8 cellular contexts compared by ENCODE assay signal in the genomic region with DNA sequence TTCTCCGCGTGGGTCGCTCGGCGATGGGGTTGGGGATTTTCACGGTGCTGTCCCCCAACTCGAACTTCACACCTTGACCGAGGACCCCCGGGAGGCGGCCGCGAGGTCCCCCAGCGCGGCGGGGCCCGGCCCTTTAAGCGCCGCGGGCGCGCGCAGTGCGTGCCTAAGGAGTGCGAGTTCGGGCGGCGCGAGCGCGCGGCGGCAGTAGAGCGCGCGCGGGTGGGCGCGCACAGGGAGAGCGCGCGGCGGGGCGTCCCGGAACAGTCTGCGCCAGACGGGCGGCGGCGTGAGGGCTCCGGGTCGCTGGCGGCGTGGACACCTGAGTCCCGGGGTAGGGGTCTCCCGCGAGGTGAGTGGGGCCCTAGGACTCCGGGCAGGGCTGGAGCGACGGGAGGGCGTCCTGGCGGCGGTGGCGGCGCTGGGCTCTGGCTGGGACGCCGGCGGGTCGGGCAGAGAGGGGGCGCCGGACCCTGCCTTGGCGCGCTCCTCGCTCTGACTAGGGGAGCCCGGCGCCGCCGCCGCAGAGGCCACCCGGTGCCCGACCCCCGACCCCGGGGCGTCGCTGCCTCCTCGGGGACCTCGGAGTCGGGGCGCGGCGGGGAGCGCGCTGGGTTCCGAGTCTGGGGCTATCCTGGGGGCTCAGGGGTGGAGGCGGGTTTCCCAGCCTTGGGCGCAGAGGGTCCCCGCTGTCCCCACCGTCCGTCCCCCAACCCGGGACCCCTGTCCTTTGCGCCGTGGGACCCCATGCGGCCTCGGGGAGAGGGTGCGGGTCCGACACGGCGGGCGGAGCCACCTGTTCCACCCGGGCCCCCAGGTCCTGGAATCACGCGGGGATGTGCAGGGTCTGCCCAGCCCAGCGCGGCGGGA. TPM values are rescaled to one million over a fixed set of nuclear protein-coding genes. Genes with fewer than 3 reads are reported as not detected.
A peak's percentile ranks its signal among the peaks of the same experiment; 100 is the strongest.
DNase-seq lines count a peak whose midpoint lies in the region; ATAC-seq, FAIRE-seq and TF ChIP-seq lines count a peak whose summit lies in the region.

A gene with protein sequence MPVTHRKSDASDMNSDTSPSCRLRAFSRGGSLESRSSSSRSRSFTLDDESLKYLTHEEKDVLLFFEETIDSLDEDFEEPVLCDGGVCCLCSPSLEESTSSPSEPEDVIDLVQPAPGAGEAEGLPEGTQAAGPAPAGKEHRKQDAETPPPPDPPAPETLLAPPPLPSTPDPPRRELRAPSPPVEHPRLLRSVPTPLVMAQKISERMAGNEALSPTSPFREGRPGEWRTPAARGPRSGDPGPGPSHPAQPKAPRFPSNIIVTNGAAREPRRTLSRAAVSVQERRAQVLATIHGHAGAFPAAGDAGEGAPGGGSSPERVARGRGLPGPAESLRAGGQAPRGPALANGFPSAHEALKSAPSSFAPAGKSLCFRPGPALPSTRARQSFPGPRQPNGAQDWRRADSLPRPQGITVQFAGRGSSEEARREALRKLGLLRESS (plus strand): TSS at position 235 of the 867 bp plus-strand sequence. CDS start 28,722 bp downstream, outside the sequence.

- H3K27me3 ChIP-seq in ovary: no peaks in the 10 kb centered on the region

- no peaks in the 10 kb centered on the region for H3K9me3 Mint-ChIP-seq in activated T-helper 17 cell treated with anti-CD3 and anti-CD28 coated beads, Interleukin-2, amount 50 U/mL, for 72 hours

- CTCF ChIA-PET in A549 (lab: Yijun Ruan, JAX) (interaction anchor here (4.9 kb wide), 1 partner anchor 33 kb away, joined by 77 read pairs; no protein-coding TSS in a partner anchor), OCI-LY7 (lab: Charles Lee; ENCODE audit: unreplicated experiment) (no interaction called here)

- TF ChIP-seq EP300 in A549 (IDR thresholded peaks at IDR 0.05) (no peak), ovary (IDR thresholded peaks at IDR 0.05) (no peak)

- no peaks in the 10 kb centered on the region for H3K36me3 ChIP-seq in ovary
- no peaks in the 10 kb centered on the region for H3K36me3 ChIP-seq in OCI-LY7 (ENCODE audit: insufficient read depth, low read length)

- intact Hi-C loops in ovary (cut with DNase I) (no loop called here), OCI-LY7 (cut with micrococcal nuclease; ENCODE audit: unreplicated experiment) (no loop called here)

- no peak within 1 kb of the TSS for H2AFZ ChIP-seq in OCI-LY7 (ENCODE audit: low read length)

- H4K20me1 ChIP-seq in OCI-LY7 (ENCODE audit: insufficient read depth, low read length): no peaks in the 10 kb centered on the region

- 0 out of 5 replicates have a peak, but pooled peaks of 1 of the 2 experiments have one; percentile 11 for TF ChIP-seq RAD21 in A549 (conservative IDR thresholded peaks at IDR 0.05 in 1 of 2, IDR thresholded peaks at IDR 0.05 in 1 of 2)

- H3K4me3 ChIP-seq in A549 (peak within 1 kb of the TSS; percentile 99), ovary (peak within 1 kb of the TSS; percentile 57), OCI-LY7 (ENCODE audit: low read depth, low read length, poor library complexity, severe bottlenecking) (no peak within 1 kb of the TSS)

- H3K4me1 ChIP-seq in A549 (peaks cover 34% of the 10 kb centered on the region), ovary (ENCODE audit: insufficient read depth) (no peaks in the 10 kb centered on the region), OCI-LY7 (ENCODE audit: insufficient read depth, low read length, poor library complexity, severe bottlenecking) (no peaks in the 10 kb centered on the region)

- H3K9me3 ChIP-seq in A549 (no peaks in the 10 kb centered on the region), ovary (no peaks in the 10 kb centered on the region), OCI-LY7 (ENCODE audit: low read length) (no peaks in the 10 kb centered on the region)

- FAIRE-seq in A549 (lab: Jason Lieb, UNC) (no peak), frontal cortex (lab: Jason Lieb, UNC) (no peak)

- H3K36me3 Mint-ChIP-seq in activated T-helper 17 cell treated with anti-CD3 and anti-CD28 coated beads, Interleukin-2, amount 50 U/mL, for 72 hours (ENCODE audit: low read depth): no peaks in the 10 kb centered on the region

- peaks cover 5% of the 10 kb centered on the region for H3K4me1 Mint-ChIP-seq in activated T-helper 17 cell treated with anti-CD3 and anti-CD28 coated beads, Interleukin-2, amount 50 U/mL, for 72 hours

- peak within 1 kb of the TSS; percentile 92 to 93 for H3K27ac ChIP-seq in A549
- peak within 1 kb of the TSS in 1 of 2 donors; percentile 28 for H3K27ac ChIP-seq in ovary
- no peak within 1 kb of the TSS for H3K27ac ChIP-seq in OCI-LY7 (ENCODE audit: low read depth, low read length, poor library complexity, severe bottlenecking)

- peak; percentile 67 to 77 for DNase-seq in A549 (ENCODE audit: low read depth in 1 of 2, low spot score in 1 of 2)
- peak; percentile 43 for DNase-seq in NCI-H69 (lab: John Stamatoyannopoulos, UW)
- peak; percentile 43 to 71 for DNase-seq in frontal cortex (ENCODE audit: low spot score in 2 of 2)
- peak; percentile 34 to 77 (median 51) for DNase-seq in ovary
- DNase-seq in OCI-LY7 (ENCODE audit: low spot score): no peak
- DNase-seq in NCI-H2029 (lab: John Stamatoyannopoulos, UW): no peak

- peak; percentile 85 for ATAC-seq in A549
- peak; percentile 78 for ATAC-seq in activated T-helper 17 cell treated with anti-CD3 and anti-CD28 coated beads, Interleukin-2, amount 50 U/mL, for 72 hours (replicated peaks)

- BruUV-seq in OCI-LY7 (replicated peaks; lab: Mats Ljungman, UMichigan): no TSS peak

- no peaks in the 10 kb centered on the region for H3K9me2 ChIP-seq in OCI-LY7 (ENCODE audit: insufficient read depth, low read length)

- H3K4me2 ChIP-seq in A549: peak within 1 kb of the TSS; percentile 85
- no peak within 1 kb of the TSS for H3K4me2 ChIP-seq in OCI-LY7 (ENCODE audit: low read length)

- TF ChIP-seq POLR2A in A549 (IDR thresholded peaks at IDR 0.05; ENCODE audit: low read length): peak; percentile 80
- peak; percentile 38 for TF ChIP-seq POLR2A in GM19099 (IDR thresholded peaks at IDR 0.05; ENCODE audit: extremely low read depth, insufficient read length, low read depth)
- TF ChIP-seq POLR2A in ovary (IDR thresholded peaks at IDR 0.05): peak; percentile 57

- peak within 1 kb of the TSS; percentile 67 for H3K4me3 Mint-ChIP-seq in activated T-helper 17 cell treated with anti-CD3 and anti-CD28 coated beads, Interleukin-2, amount 50 U/mL, for 72 hours

- H3K27ac Mint-ChIP-seq in activated T-helper 17 cell treated with anti-CD3 and anti-CD28 coated beads, Interleukin-2, amount 50 U/mL, for 72 hours: no peak within 1 kb of the TSS

- no peak for TF ChIP-seq CTCF in A549 (IDR thresholded peaks at IDR 0.05)
- TF ChIP-seq CTCF in ovary (IDR thresholded peaks at IDR 0.05): no peak
- no peak for TF ChIP-seq CTCF in OCI-LY7 (conservative IDR thresholded peaks at IDR 0.05; ENCODE audit: low read length)

- POLR2A ChIA-PET in A549 (lab: Yijun Ruan, JAX) (interaction anchor here (0.6 to 1.2 kb wide), 4 partner anchors 8 to 30 kb away, joined by 3 to 4 read pairs (median 4); no protein-coding TSS in a partner anchor), OCI-LY7 (lab: Charles Lee) (no interaction called here)

- peaks cover 38% of the 10 kb centered on the region for H3K27me3 Mint-ChIP-seq in activated T-helper 17 cell treated with anti-CD3 and anti-CD28 coated beads, Interleukin-2, amount 50 U/mL, for 72 hours

- H3K79me2 ChIP-seq in OCI-LY7 (ENCODE audit: insufficient read depth, low read depth, low read length): no peaks in the 10 kb centered on the region

- 1% methylated on average over 38 of the region's 114 CpGs for WGBS in A549 (ENCODE audit: missing lambda C conversion rate)
- 0 to 3% (median 1%) methylated on average over 42 to 114 of the region's 114 CpGs for WGBS in ovary, 3 donors

TF ChIP-seq in A549, 52 proteins besides CTCF, POLR2A, EP300 and RAD21 (continues in another document):
- TF ChIP-seq JUN (IDR thresholded peaks at IDR 0.05): peak; percentile 45 to 48; a peak in 2 of 5 replicates
- TF ChIP-seq, protein P1, sequence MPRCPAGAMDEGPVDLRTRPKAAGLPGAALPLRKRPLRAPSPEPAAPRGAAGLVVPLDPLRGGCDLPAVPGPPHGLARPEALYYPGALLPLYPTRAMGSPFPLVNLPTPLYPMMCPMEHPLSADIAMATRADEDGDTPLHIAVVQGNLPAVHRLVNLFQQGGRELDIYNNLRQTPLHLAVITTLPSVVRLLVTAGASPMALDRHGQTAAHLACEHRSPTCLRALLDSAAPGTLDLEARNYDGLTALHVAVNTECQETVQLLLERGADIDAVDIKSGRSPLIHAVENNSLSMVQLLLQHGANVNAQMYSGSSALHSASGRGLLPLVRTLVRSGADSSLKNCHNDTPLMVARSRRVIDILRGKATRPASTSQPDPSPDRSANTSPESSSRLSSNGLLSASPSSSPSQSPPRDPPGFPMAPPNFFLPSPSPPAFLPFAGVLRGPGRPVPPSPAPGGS (IDR thresholded peaks at IDR 0.05): peak; percentile 62; the same call in 1 of the 3 replicates
- no peak for TF ChIP-seq SMC3 (IDR thresholded peaks at IDR 0.05)
- TF ChIP-seq, protein P2, sequence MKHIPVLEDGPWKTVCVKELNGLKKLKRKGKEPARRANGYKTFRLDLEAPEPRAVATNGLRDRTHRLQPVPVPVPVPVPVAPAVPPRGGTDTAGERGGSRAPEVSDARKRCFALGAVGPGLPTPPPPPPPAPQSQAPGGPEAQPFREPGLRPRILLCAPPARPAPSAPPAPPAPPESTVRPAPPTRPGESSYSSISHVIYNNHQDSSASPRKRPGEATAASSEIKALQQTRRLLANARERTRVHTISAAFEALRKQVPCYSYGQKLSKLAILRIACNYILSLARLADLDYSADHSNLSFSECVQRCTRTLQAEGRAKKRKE (CRISPR knock-in tag; IDR thresholded peaks at IDR 0.05; ENCODE audit: low read depth): peak; percentile 47; the same call in 1 of the 2 replicates
- no peak for TF ChIP-seq EHMT2 (IDR thresholded peaks at IDR 0.05; ENCODE audit: low read depth)
- TF ChIP-seq CBX8 (IDR thresholded peaks at IDR 0.05): no peak
- peak; percentile 40; the same call in 1 of the 2 replicates for TF ChIP-seq HOXB13 (CRISPR knock-in tag; IDR thresholded peaks at IDR 0.05; ENCODE audit: low read depth)
- peak; percentile 61; the same call in 1 of the 2 replicates for TF ChIP-seq HOXB5 (CRISPR knock-in tag; IDR thresholded peaks at IDR 0.05)
- peak; percentile 52 for TF ChIP-seq ZFP36 (IDR thresholded peaks at IDR 0.05; ENCODE audit: borderline replicate concordance, partially characterized antibody)
- no peak for TF ChIP-seq ZNF302 (CRISPR knock-in tag; IDR thresholded peaks at IDR 0.05)

RNA-seq across cellular contexts. Expression of the gene that starts here (rescaled TPM):
- polyA plus RNA-seq in A549 (2011; rRNA removed) (8.9 and 10.1 TPM in 2 replicates), A549 (2017; fragmentation: RNase III; extraction: RNeasy Plus Mini Kit Qiagen cat#74134 plus additional on column Dnase treatment) (14.2 to 15.2 TPM (median 14.4 TPM) in 3 replicates), ovary (1 to 10 TPM; 1.3 to 2.8 TPM)
- 13.2 and 17.1 TPM in 2 replicates for polyA plus RNA-seq in A549 (2012; cell fraction: cytosol; rRNA removed)
- polyA plus RNA-seq in A549 (2012; cell fraction: nucleus; rRNA removed): 23.0 and 32.5 TPM in 2 replicates
- polyA minus RNA-seq in A549 (2011; rRNA and poly(A)+ RNA removed): 5.3 and 11.5 TPM in 2 replicates
- total RNA-seq in activated T-helper 17 cell treated with anti-CD3 and anti-CD28 coated beads, Interleukin-2, amount 50 U/mL, for 72 hours: 1 to 10 TPM in 1 of 2 donors, under 1 TPM in 1; 0.37 to 1.6 TPM
- total RNA-seq in frontal cortex (0.41 TPM), ovary (10 to 100 TPM in 1 of 7 donors, 1 to 10 TPM in 6; 2.7 to 13.4 (median 4.4) TPM), OCI-LY7 (2022) (not detected in 2 replicates)
- total RNA-seq in OCI-LY7 (2014; rRNA removed; shearing (Covaris generic)): not detected in 2 replicates

Comparison
In these comparisons a context has a peak if more than half of its experiments do, and no peak if none do; other contexts are left out.
1. Peak in DNase-seq in frontal cortex; RNA of the gene not detected or under 1 TPM.
2. DNase-seq: peak in A549 (2 of 2), NCI-H69 (single experiment) and ovary (5 of 5); none in OCI-LY7 (single experiment) and NCI-H2029 (single experiment).
3. Peak in every context shown above with its lines, with median percentiles within 50 percentile points of each other: POLR2A ChIP-seq.